ENCODE assay signal across 11 cellular contexts in genomic region chr17:10135539-10136257, GRCh38.
DNase-seq lines count a peak whose midpoint lies in the region; ATAC-seq and TF ChIP-seq lines count a peak whose summit lies in the region.
"Had no signal": no experiment of that assay in that cellular context is flagged by ENCODE, and none has a peak within 500 bp of the region (broad histone marks: within the 10 kb centered on the region; RNA-seq: fewer than 3 reads in every experiment).

No MANE protein-coding gene starts in this region.

- intact Hi-C loops in body of pancreas (cut with DNase I) = no loop called here

- H3K27me3 ChIP-seq in Karpas-422 (ENCODE audit: low read length) = no peaks in the 10 kb centered on the region
- H3K27me3 ChIP-seq in body of pancreas = no peaks in the 10 kb centered on the region
- H3K27me3 ChIP-seq in lung (ENCODE audit: control insufficient read depth, insufficient read depth) = no peaks in the 10 kb centered on the region
- H3K27me3 ChIP-seq in stomach smooth muscle (ENCODE audit: control insufficient read depth in 1 of 2, insufficient read depth in 2 of 2, low read length in 2 of 2) = no peaks in the 10 kb centered on the region

- peak; percentile 41 for DNase-seq in Karpas-422
- peak; percentile 31 to 78 (median 44) for DNase-seq in body of pancreas
- DNase-seq in lung (ENCODE audit: low spot score) = peak; percentile 66
- no peak for DNase-seq in NCI-H1417 (lab: John Stamatoyannopoulos, UW)
- no peak for DNase-seq in cortex of kidney (lab: John Stamatoyannopoulos, UW)
- DNase-seq in DMS53 (lab: John Stamatoyannopoulos, UW) = no peak
- DNase-seq: NCI-H1694 treated with DMSO at 0.1 percent for 48 hours had no signal

- H4K20me1 ChIP-seq in Karpas-422 (ENCODE audit: insufficient read depth, low read depth, low read length) = no peaks in the 10 kb centered on the region

- no peaks in the 10 kb centered on the region for H3K79me2 ChIP-seq in Karpas-422 (ENCODE audit: low read length)

- H3K9me3 ChIP-seq in Karpas-422 (ENCODE audit: low read length) = no peaks in the 10 kb centered on the region
- no peaks in the 10 kb centered on the region for H3K9me3 ChIP-seq in body of pancreas
- H3K9me3 ChIP-seq in lung (ENCODE audit: control insufficient read depth in 2 of 2, insufficient read depth in 1 of 2, low read length in 1 of 2) = no peaks in the 10 kb centered on the region
- no peaks in the 10 kb centered on the region for H3K9me3 ChIP-seq in stomach smooth muscle (ENCODE audit: control insufficient read depth in 2 of 2, low read length in 2 of 2)
- H3K9me3 ChIP-seq: thoracic aorta had no signal

- 31 to 53% methylated on average over 12 of the region's 12 CpGs for WGBS in body of pancreas, 2 donors
- 30 to 44% methylated on average over 12 of the region's 12 CpGs for WGBS in lung, 2 donors

- no peak for TF ChIP-seq POLR2A in body of pancreas (IDR thresholded peaks at IDR 0.05)

- H3K36me3 ChIP-seq in Karpas-422 (ENCODE audit: insufficient read depth, low read length) (no peaks in the 10 kb centered on the region), body of pancreas (replicated peaks in 1 of 2; ENCODE audit: insufficient read depth in 1 of 2, low read depth in 2 of 2) (no peaks in the 10 kb centered on the region), lung (ENCODE audit: control insufficient read depth in 2 of 2, insufficient read depth in 2 of 2, low read length in 2 of 2) (no peaks in the 10 kb centered on the region), stomach smooth muscle (ENCODE audit: control insufficient read depth in 2 of 2, insufficient read depth in 2 of 2, low read length in 2 of 2) (no peaks in the 10 kb centered on the region)
- H3K36me3 ChIP-seq: thoracic aorta had no signal

- TF ChIP-seq CTCF in body of pancreas (IDR thresholded peaks at IDR 0.05) = no peak
- no peak for TF ChIP-seq CTCF in lung (IDR thresholded peaks at IDR 0.05; ENCODE audit: control extremely low read depth, extremely low read depth)

- H3K4me1 ChIP-seq in Karpas-422 (ENCODE audit: low read length) (peaks cover 4% of the 10 kb centered on the region), body of pancreas (no peaks in the 10 kb centered on the region), lung (ENCODE audit: control insufficient read depth in 2 of 2, insufficient read depth in 2 of 2, low read length in 2 of 2) (no peaks in the 10 kb centered on the region), stomach smooth muscle (ENCODE audit: control insufficient read depth, insufficient read depth, low read length) (peaks cover 11% of the 10 kb centered on the region)

- H3K9me2 ChIP-seq in Karpas-422 (replicated peaks; ENCODE audit: insufficient read depth, low read length) = no peaks in the 10 kb centered on the region

- ATAC-seq in body of pancreas (peak; percentile 55), lung (ENCODE audit: insufficient read depth, low FRiP score) (peak; percentile 74), HG03175 (IDR thresholded peaks at IDR 0.05; ENCODE audit: unreplicated experiment) (no peak)

- H3K9ac ChIP-seq in Karpas-422 (ENCODE audit: low read length) = no peak overlapping the region
- no peak overlapping the region for H3K9ac ChIP-seq in stomach smooth muscle (ENCODE audit: low read length in 2 of 2)

- no peak overlapping the region for H2AFZ ChIP-seq in Karpas-422 (ENCODE audit: low read length)

- H3K27ac ChIP-seq in Karpas-422 (ENCODE audit: low read length) (no peak overlapping the region), body of pancreas (peak overlapping the region in 1 of 4 donors; percentile 47), lung (ENCODE audit: low read depth in 1 of 2, low read length in 1 of 2) (peak overlapping the region; percentile 0 to 46), stomach smooth muscle (ENCODE audit: low read length) (peak overlapping the region; percentile 24)
- H3K27ac ChIP-seq: SK-N-MC had no signal

- H3K4me3 ChIP-seq in Karpas-422 (ENCODE audit: low read length) (no peak overlapping the region), body of pancreas (no peak overlapping the region), lung (no peak overlapping the region), stomach smooth muscle (ENCODE audit: low read length in 2 of 2) (no peak overlapping the region)
- H3K4me3 ChIP-seq: SK-N-MC, thoracic aorta had no signal

- H3K4me2 ChIP-seq in Karpas-422 (ENCODE audit: low read depth, low read length, poor library complexity, severe bottlenecking) = no peak overlapping the region

Comparison
In these comparisons a context has a peak if more than half of its experiments do, and no peak if none do; other contexts are left out.
1. DNase-seq: peak in Karpas-422 (single experiment), body of pancreas (4 of 4) and lung (single experiment); none in NCI-H1417 (0 of 3), cortex of kidney (single experiment) and DMS53 (single experiment).